24 cellular contexts compared by ENCODE assay signal in the genomic region with DNA sequence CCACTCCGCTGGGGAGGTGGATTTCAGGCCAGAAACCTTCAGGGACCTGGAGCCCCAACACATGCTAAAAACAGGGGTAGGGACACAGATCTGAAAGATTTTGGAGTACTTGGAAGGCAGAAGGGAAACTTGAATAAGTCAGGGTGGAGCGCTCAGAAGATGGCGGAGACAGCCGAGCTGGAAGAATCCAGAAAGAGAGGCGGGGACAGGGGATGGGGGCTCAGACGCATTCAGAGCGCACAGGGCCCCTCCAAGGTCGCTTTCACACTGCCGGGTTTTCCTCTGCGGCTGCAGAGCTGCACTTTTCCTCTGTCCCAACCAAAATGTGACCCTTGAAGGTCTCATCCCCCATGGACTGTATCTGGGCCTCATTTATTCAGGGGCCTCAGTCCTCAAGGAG. TPM values are rescaled to one million over a fixed set of nuclear protein-coding genes. Genes with fewer than 3 reads are reported as not detected.
DNase-seq lines count a peak whose midpoint lies in the region; ATAC-seq and TF ChIP-seq lines count a peak whose summit lies in the region.
"Had no signal": no experiment of that assay in that cellular context is flagged by ENCODE, and none has a peak within 500 bp of the region (broad histone marks: within the 10 kb centered on the region; RNA-seq: fewer than 3 reads in every experiment).

No MANE protein-coding gene starts in this region.

- TF ChIP-seq POLR2A in gastrocnemius medialis (IDR thresholded peaks at IDR 0.05) (no peak), prostate gland (IDR thresholded peaks at IDR 0.05) (no peak)

- intact Hi-C loops in left ventricle myocardium inferior (cut with micrococcal nuclease): no loop called here
- intact Hi-C loops in cardiac septum (cut with DNase I): loop anchor here (1.0 kb wide), 1 partner anchor 21 kb away; no protein-coding TSS in a partner anchor
- intact Hi-C loops in left lung (cut with DNase I): no loop called here
- intact Hi-C loops in gastrocnemius medialis (cut with DNase I; ENCODE audit: low total_unique reads): no loop called here
- intact Hi-C loops in upper lobe of right lung (cut with DNase I): no loop called here
- intact Hi-C loops in prostate gland (cut with DNase I): no loop called here

- H3K4me1 ChIP-seq in left ventricle myocardium inferior: peaks cover 36% of the 10 kb centered on the region
- H3K4me1 ChIP-seq in left lung: peaks cover 0 to 5% of the 10 kb centered on the region in 2 donors
- no peaks in the 10 kb centered on the region for H3K4me1 ChIP-seq in gastrocnemius medialis
- peaks cover 6% of the 10 kb centered on the region for H3K4me1 ChIP-seq in upper lobe of right lung
- H3K4me1 ChIP-seq in prostate gland (replicated peaks): no peaks in the 10 kb centered on the region

- no peak for DNase-seq in left ventricle myocardium inferior
- DNase-seq in cardiac septum (ENCODE audit: low spot score): no peak
- no peak for DNase-seq in left lung
- no peak for DNase-seq in gastrocnemius medialis
- no peak for DNase-seq in upper lobe of right lung
- DNase-seq in stimulated activated CD4-positive, alpha-beta T cell treated with anti-CD3 and anti-CD28 coated beads, Interleukin-2, amount 100 ng/mL, for 24 hours: no peak
- DNase-seq in prostate gland (ENCODE audit: low spot score): no peak
- no peak for DNase-seq in EL
- DNase-seq: activated CD4-positive, alpha-beta T cell treated with anti-CD3 and anti-CD28 coated beads, Interleukin-2, amount 10 ng/mL, durations not matched to agents 7 days and 5 days; activated CD8-positive, alpha-beta memory T cell treated with anti-CD3 and anti-CD28 coated beads, Interleukin-2, amount 10 ng/mL, durations not matched to agents 7 days and 5 days; BE2C; cerebellar nuclear complex; KBM-7; MM.1S; NCI-H1436; NCI-H524 treated with DMSO at 0.1 percent for 48 hours had no signal

- H3K27me3 ChIP-seq in left ventricle myocardium inferior (ENCODE audit: low read depth) (peaks cover 35% of the 10 kb centered on the region), left lung (peaks cover 0 to 34% of the 10 kb centered on the region in 2 donors), gastrocnemius medialis (no peaks in the 10 kb centered on the region), upper lobe of right lung (peaks cover 6% of the 10 kb centered on the region), prostate gland (replicated peaks; ENCODE audit: insufficient read depth) (no peaks in the 10 kb centered on the region)

- H3K4me3 ChIP-seq in left ventricle myocardium inferior (peak overlapping the region; percentile 66), left lung (peak overlapping the region in 1 of 2 donors; percentile 45), gastrocnemius medialis (peak overlapping the region; percentile 36 to 55 (median 45)), upper lobe of right lung (peak overlapping the region; percentile 41), prostate gland (peak overlapping the region in 1 of 2 donors; percentile 0)

- H3K36me3 ChIP-seq in left ventricle myocardium inferior (no peaks in the 10 kb centered on the region), left lung (no peaks in the 10 kb centered on the region), gastrocnemius medialis (no peaks in the 10 kb centered on the region), upper lobe of right lung (no peaks in the 10 kb centered on the region), prostate gland (no peaks in the 10 kb centered on the region)
- H3K36me3 ChIP-seq: BE2C had no signal

- TF ChIP-seq CTCF in left ventricle myocardium inferior (IDR thresholded peaks at IDR 0.05; ENCODE audit: borderline replicate concordance) (no peak), left lung (IDR thresholded peaks at IDR 0.05) (no peak), gastrocnemius medialis (IDR thresholded peaks at IDR 0.05 in 4 of 5, conservative IDR thresholded peaks at IDR 0.05 in 1 of 5) (no peak), upper lobe of right lung (IDR thresholded peaks at IDR 0.05) (no peak), prostate gland (IDR thresholded peaks at IDR 0.05) (no peak)

- in situ Hi-C loops in gastrocnemius medialis (cut with MboI; ENCODE audit: low sequenced_read_pairs in 4 of 4): no loop called here

- H3K27ac ChIP-seq in left ventricle myocardium inferior (replicated peaks) (peak overlapping the region; percentile 89), left lung (peak overlapping the region; percentile 66 to 80), gastrocnemius medialis (peak overlapping the region; percentile 32 to 80 (median 76)), upper lobe of right lung (peak overlapping the region; percentile 77), prostate gland (peak overlapping the region in 1 of 2 donors; percentile 25)
- H3K27ac ChIP-seq: RWPE1 had no signal

- ATAC-seq in left lung: no peak
- no peak for ATAC-seq in gastrocnemius medialis
- ATAC-seq in upper lobe of right lung: no peak
- ATAC-seq: A549; activated CD8-positive, alpha-beta memory T cell treated with anti-CD3 and anti-CD28 coated beads, Interleukin-2, amount 10 ng/mL, durations not matched to agents 7 days and 5 days; activated naive CD4-positive, alpha-beta T cell treated with anti-CD3 and anti-CD28 coated beads, Interleukin-2, amount 50 U/mL, for 72 hours; SK-N-SH treated with all-trans-retinoic acid at 6 μM for 48 hours had no signal

- H3K9me3 ChIP-seq in left ventricle myocardium inferior (replicated peaks): peaks cover 6% of the 10 kb centered on the region
- no peaks in the 10 kb centered on the region for H3K9me3 ChIP-seq in left lung
- no peaks in the 10 kb centered on the region for H3K9me3 ChIP-seq in gastrocnemius medialis
- no peaks in the 10 kb centered on the region for H3K9me3 ChIP-seq in upper lobe of right lung
- no peaks in the 10 kb centered on the region for H3K9me3 ChIP-seq in prostate gland

- 86% methylated on average over 10 of the region's 10 CpGs for WGBS in prostate gland

RNA-seq across cellular contexts. Expression of gene ERICH4, which starts 56.9 kb away (rescaled TPM):
- total RNA-seq in left ventricle myocardium inferior: not detected
- total RNA-seq in cardiac septum: not detected
- not detected for total RNA-seq in left lung
- not detected for total RNA-seq in gastrocnemius medialis
- total RNA-seq in upper lobe of right lung: not detected
- not detected for total RNA-seq in prostate gland
- total RNA-seq: activated CD4-positive, alpha-beta T cell treated with anti-CD3 and anti-CD28 coated beads, Interleukin-2, amount 10 ng/mL, durations not matched to agents 7 days and 5 days; activated CD8-positive, alpha-beta memory T cell treated with anti-CD3 and anti-CD28 coated beads, Interleukin-2, amount 10 ng/mL, durations not matched to agents 7 days and 5 days; activated naive CD4-positive, alpha-beta T cell treated with anti-CD3 and anti-CD28 coated beads, Interleukin-2, amount 50 U/mL, for 72 hours; astrocyte; fibroblast of lung; T-helper 2 cell treated with Interferon-gamma antibody and Interleukin-4, amounts not matched to agents 100 ng/mL and 5 ng/mL, for 36 hours; temporal lobe had no signal
